ENCODE assay signal across 1 cellular context in the genomic region with DNA sequence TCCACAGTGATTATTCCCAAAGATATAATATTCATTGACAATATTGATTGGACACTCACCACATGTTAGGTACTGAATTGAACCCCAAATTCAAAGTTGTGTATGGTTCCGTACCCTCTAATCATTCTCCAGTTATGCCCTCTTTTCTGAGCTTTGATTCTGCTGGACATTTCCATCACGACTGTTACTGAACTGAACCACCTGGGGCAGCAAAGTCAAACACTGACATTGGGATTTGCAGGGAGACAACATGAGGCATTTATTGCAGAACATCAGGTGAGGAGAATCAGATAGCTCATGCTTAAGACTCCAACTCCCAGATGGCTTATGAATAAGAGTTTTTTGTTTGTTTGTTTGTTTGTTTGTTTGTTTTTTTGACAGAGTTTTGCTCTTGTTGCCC.
TF ChIP-seq lines count a peak whose summit lies in the region.

No MANE protein-coding gene starts in this region.

TF ChIP-seq in SK-N-SH, 30 proteins besides CTCF, POLR2A, EP300 and RAD21 (continued from another document):
- TF ChIP-seq, protein P1, sequence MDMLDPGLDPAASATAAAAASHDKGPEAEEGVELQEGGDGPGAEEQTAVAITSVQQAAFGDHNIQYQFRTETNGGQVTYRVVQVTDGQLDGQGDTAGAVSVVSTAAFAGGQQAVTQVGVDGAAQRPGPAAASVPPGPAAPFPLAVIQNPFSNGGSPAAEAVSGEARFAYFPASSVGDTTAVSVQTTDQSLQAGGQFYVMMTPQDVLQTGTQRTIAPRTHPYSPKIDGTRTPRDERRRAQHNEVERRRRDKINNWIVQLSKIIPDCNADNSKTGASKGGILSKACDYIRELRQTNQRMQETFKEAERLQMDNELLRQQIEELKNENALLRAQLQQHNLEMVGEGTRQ (IDR thresholded peaks at IDR 0.05; ENCODE audit: borderline replicate concordance, low read depth, low read length): no peak
- TF ChIP-seq, protein P2, sequence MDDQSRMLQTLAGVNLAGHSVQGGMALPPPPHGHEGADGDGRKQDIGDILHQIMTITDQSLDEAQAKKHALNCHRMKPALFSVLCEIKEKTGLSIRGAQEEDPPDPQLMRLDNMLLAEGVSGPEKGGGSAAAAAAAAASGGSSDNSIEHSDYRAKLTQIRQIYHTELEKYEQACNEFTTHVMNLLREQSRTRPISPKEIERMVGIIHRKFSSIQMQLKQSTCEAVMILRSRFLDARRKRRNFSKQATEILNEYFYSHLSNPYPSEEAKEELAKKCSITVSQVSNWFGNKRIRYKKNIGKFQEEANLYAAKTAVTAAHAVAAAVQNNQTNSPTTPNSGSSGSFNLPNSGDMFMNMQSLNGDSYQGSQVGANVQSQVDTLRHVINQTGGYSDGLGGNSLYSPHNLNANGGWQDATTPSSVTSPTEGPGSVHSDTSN (IDR thresholded peaks at IDR 0.05): no peak
- TF ChIP-seq, protein P3, sequence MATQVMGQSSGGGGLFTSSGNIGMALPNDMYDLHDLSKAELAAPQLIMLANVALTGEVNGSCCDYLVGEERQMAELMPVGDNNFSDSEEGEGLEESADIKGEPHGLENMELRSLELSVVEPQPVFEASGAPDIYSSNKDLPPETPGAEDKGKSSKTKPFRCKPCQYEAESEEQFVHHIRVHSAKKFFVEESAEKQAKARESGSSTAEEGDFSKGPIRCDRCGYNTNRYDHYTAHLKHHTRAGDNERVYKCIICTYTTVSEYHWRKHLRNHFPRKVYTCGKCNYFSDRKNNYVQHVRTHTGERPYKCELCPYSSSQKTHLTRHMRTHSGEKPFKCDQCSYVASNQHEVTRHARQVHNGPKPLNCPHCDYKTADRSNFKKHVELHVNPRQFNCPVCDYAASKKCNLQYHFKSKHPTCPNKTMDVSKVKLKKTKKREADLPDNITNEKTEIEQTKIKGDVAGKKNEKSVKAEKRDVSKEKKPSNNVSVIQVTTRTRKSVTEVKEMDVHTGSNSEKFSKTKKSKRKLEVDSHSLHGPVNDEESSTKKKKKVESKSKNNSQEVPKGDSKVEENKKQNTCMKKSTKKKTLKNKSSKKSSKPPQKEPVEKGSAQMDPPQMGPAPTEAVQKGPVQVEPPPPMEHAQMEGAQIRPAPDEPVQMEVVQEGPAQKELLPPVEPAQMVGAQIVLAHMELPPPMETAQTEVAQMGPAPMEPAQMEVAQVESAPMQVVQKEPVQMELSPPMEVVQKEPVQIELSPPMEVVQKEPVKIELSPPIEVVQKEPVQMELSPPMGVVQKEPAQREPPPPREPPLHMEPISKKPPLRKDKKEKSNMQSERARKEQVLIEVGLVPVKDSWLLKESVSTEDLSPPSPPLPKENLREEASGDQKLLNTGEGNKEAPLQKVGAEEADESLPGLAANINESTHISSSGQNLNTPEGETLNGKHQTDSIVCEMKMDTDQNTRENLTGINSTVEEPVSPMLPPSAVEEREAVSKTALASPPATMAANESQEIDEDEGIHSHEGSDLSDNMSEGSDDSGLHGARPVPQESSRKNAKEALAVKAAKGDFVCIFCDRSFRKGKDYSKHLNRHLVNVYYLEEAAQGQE (IDR thresholded peaks at IDR 0.05; ENCODE audit: low read depth, low read length): no peak
- TF ChIP-seq, protein P4, sequence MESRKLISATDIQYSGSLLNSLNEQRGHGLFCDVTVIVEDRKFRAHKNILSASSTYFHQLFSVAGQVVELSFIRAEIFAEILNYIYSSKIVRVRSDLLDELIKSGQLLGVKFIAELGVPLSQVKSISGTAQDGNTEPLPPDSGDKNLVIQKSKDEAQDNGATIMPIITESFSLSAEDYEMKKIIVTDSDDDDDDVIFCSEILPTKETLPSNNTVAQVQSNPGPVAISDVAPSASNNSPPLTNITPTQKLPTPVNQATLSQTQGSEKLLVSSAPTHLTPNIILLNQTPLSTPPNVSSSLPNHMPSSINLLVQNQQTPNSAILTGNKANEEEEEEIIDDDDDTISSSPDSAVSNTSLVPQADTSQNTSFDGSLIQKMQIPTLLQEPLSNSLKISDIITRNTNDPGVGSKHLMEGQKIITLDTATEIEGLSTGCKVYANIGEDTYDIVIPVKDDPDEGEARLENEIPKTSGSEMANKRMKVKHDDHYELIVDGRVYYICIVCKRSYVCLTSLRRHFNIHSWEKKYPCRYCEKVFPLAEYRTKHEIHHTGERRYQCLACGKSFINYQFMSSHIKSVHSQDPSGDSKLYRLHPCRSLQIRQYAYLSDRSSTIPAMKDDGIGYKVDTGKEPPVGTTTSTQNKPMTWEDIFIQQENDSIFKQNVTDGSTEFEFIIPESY (IDR thresholded peaks at IDR 0.05; ENCODE audit: borderline replicate concordance, low read depth): no peak
- no peak for TF ChIP-seq NFIC (IDR thresholded peaks at IDR 0.05; ENCODE audit: borderline replicate concordance)
- TF ChIP-seq, protein P5, sequence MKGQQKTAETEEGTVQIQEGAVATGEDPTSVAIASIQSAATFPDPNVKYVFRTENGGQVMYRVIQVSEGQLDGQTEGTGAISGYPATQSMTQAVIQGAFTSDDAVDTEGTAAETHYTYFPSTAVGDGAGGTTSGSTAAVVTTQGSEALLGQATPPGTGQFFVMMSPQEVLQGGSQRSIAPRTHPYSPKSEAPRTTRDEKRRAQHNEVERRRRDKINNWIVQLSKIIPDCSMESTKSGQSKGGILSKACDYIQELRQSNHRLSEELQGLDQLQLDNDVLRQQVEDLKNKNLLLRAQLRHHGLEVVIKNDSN (IDR thresholded peaks at IDR 0.05; ENCODE audit: borderline replicate concordance, low read depth): no peak
TF ChIP-seq in SK-N-SH: peak in this region for 0.
